8 cellular contexts compared by ENCODE assay signal in genomic region chr1:211261229-211261628, GRCh38. TPM values are rescaled to one million over a fixed set of nuclear protein-coding genes. Genes with fewer than 3 reads are reported as not detected.
DNase-seq lines count a peak whose midpoint lies in the region; ATAC-seq and TF ChIP-seq lines count a peak whose summit lies in the region.

No MANE protein-coding gene starts in this region.

- H3K4me3 ChIP-seq in epithelial cell of proximal tubule (ENCODE audit: low read depth, low read length): peak overlapping the region; percentile 95

- H3K27ac Mint-ChIP-seq in progenitor cell of endocrine pancreas: peak overlapping the region; percentile 82

- H3K4me3 Mint-ChIP-seq in progenitor cell of endocrine pancreas (ENCODE audit: low read depth): peak overlapping the region; percentile 88

- H3K27me3 Mint-ChIP-seq in progenitor cell of endocrine pancreas: no peaks in the 10 kb centered on the region

- peaks cover 10% of the 10 kb centered on the region for H3K36me3 Mint-ChIP-seq in progenitor cell of endocrine pancreas (ENCODE audit: insufficient read depth)

- no peaks in the 10 kb centered on the region for H3K36me3 ChIP-seq in ES-I3 (ENCODE audit: insufficient read depth, low read length)

- H3K4me1 ChIP-seq in ES-I3 (ENCODE audit: insufficient read depth, low read length): no peaks in the 10 kb centered on the region

- H3K4me1 Mint-ChIP-seq in progenitor cell of endocrine pancreas (ENCODE audit: low read depth): peaks cover 24% of the 10 kb centered on the region

- peak; percentile 20 for DNase-seq in RKO (ENCODE audit: low spot score)
- no peak for DNase-seq in epithelial cell of proximal tubule (ENCODE audit: low read depth)
- no peak for DNase-seq in progenitor cell of endocrine pancreas (ENCODE audit: low spot score, unreplicated experiment)
- no peak for DNase-seq in T-helper 9 cell
- no peak for DNase-seq in hypothalamus (lab: John Stamatoyannopoulos, UW)

- no peaks in the 10 kb centered on the region for H3K9me3 ChIP-seq in ES-I3 (ENCODE audit: control insufficient read depth, insufficient read depth, low read length)

- ATAC-seq in HG03139 (IDR thresholded peaks at IDR 0.05; ENCODE audit: unreplicated experiment): no peak
- ATAC-seq in HG03095 (IDR thresholded peaks at IDR 0.05; ENCODE audit: unreplicated experiment): no peak

- peak overlapping the region; percentile 80 for H3K9ac ChIP-seq in ES-I3 (ENCODE audit: low read depth, low read length)

- H3K9me3 Mint-ChIP-seq in progenitor cell of endocrine pancreas (ENCODE audit: low read depth): no peaks in the 10 kb centered on the region

- no peak for TF ChIP-seq CTCF in epithelial cell of proximal tubule (conservative IDR thresholded peaks at IDR 0.05; ENCODE audit: low read depth, low read length)
- no peak for TF ChIP-seq CTCF in progenitor cell of endocrine pancreas (IDR thresholded peaks at IDR 0.05; ENCODE audit: unreplicated experiment)

RNA-seq across cellular contexts. Expression of gene RCOR3, which starts 2.1 kb away (rescaled TPM):
- total RNA-seq in epithelial cell of proximal tubule: 10.1 and 14.2 TPM in 2 replicates
- total RNA-seq in progenitor cell of endocrine pancreas: 63.0 and 64.5 TPM in 2 replicates
